9 cellular contexts compared by ENCODE assay signal in genomic region chr21:38277501-38278111, GRCh38. TPM values are rescaled to one million over a fixed set of nuclear protein-coding genes. Genes with fewer than 3 reads are reported as not detected.
DNase-seq lines count a peak whose midpoint lies in the region; ATAC-seq and TF ChIP-seq lines count a peak whose summit lies in the region.
"Had no signal": no experiment of that assay in that cellular context is flagged by ENCODE, and none has a peak within 500 bp of the region (broad histone marks: within the 10 kb centered on the region; RNA-seq: fewer than 3 reads in every experiment).

No MANE protein-coding gene starts in this region.

- in situ Hi-C loops in G401 (cut with HindIII; ENCODE audit: low sequenced_read_pairs): no loop called here

- H3K4me3 ChIP-seq in PC-9: no peak overlapping the region
- H3K4me3 ChIP-seq: ascending aorta had no signal

- ATAC-seq in omental fat pad (ENCODE audit: low FRiP score) (peak; percentile 92), GM18873 (IDR thresholded peaks at IDR 0.05; ENCODE audit: low FRiP score, unreplicated experiment) (no peak)

- H3F3A ChIP-seq in PC-9 (ENCODE audit: insufficient read depth, low read depth): no peaks in the 10 kb centered on the region

- H4K20me1 ChIP-seq in PC-9 (ENCODE audit: insufficient read depth): no peaks in the 10 kb centered on the region

- no peaks in the 10 kb centered on the region for H3K36me3 ChIP-seq in PC-9 (ENCODE audit: low read depth)
- H3K36me3 ChIP-seq: ascending aorta had no signal

- no peak overlapping the region for H2AFZ ChIP-seq in PC-9

- H3K27me3 ChIP-seq in PC-9 (ENCODE audit: insufficient read depth, low read depth): no peaks in the 10 kb centered on the region
- H3K27me3 ChIP-seq: ascending aorta had no signal

- no peaks in the 10 kb centered on the region for H3K4me1 ChIP-seq in PC-9 (replicated peaks; ENCODE audit: insufficient read depth)
- H3K4me1 ChIP-seq: ascending aorta had no signal

- no peaks in the 10 kb centered on the region for H3K9me3 ChIP-seq in PC-9 (ENCODE audit: insufficient read depth, low read depth)
- H3K9me3 ChIP-seq: ascending aorta had no signal

- POLR2A ChIA-PET in PC-9 (lab: Charles Lee; ENCODE audit: unreplicated experiment): no interaction called here

- DNase-seq in GM03348 (ENCODE audit: low spot score) (peak; percentile 79), NOMO-1 treated with dmso at 0.1 percent for 144 hours (lab: John Stamatoyannopoulos, UW; ENCODE audit: unreplicated experiment) (peak; percentile 85), dedifferentiated amniotic fluid mesenchymal stem cell (ENCODE audit: extremely low spot score) (peak; percentile 77), omental fat pad (ENCODE audit: low spot score) (no peak), G401 (ENCODE audit: low spot score) (no peak), PC-9 (no peak), GM10266 (ENCODE audit: extremely low spot score) (no peak)

- TF ChIP-seq CTCF in omental fat pad (IDR thresholded peaks at IDR 0.05): no peak
- TF ChIP-seq CTCF in PC-9 (conservative IDR thresholded peaks at IDR 0.05): no peak
- no peak for TF ChIP-seq CTCF in GM10266 (IDR thresholded peaks at IDR 0.05; ENCODE audit: control insufficient read depth, insufficient read depth, low read depth, missing control alignments)

- H3K4me2 ChIP-seq in PC-9: no peak overlapping the region

- H3K27ac ChIP-seq in PC-9: no peak overlapping the region
- H3K27ac ChIP-seq: ascending aorta had no signal

- CTCF ChIA-PET in PC-9 (lab: Charles Lee): no interaction called here

- H3K9me2 ChIP-seq in PC-9 (ENCODE audit: insufficient read depth): no peaks in the 10 kb centered on the region

- intact Hi-C loops in PC-9 (cut with micrococcal nuclease; ENCODE audit: unreplicated experiment): no loop called here

- BruUV-seq in PC-9 (replicated peaks; lab: Mats Ljungman, UMichigan): no TSS peak

- H3K79me2 ChIP-seq in PC-9 (ENCODE audit: low read depth): no peaks in the 10 kb centered on the region

RNA-seq across cellular contexts. Expression of gene KCNJ15, which starts 20.8 kb away (rescaled TPM):
- 10 to 100 TPM in 1 of 4 donors, 1 to 10 TPM in 3; 1.2 to 12.1 (median 2.7) TPM for total RNA-seq in omental fat pad
- not detected in 2 replicates for total RNA-seq in G401 (2014; rRNA removed; shearing (Covaris generic))
- total RNA-seq in PC-9 (2021): not detected in 2 replicates

Comparison
In these comparisons a context has a peak if more than half of its experiments do, and no peak if none do; other contexts are left out.
1. DNase-seq: peak in GM03348 (single experiment), NOMO-1 treated with dmso at 0.1 percent for 144 hours (single experiment) and dedifferentiated amniotic fluid mesenchymal stem cell (single experiment); none in omental fat pad (single experiment), G401 (single experiment), PC-9 (0 of 2) and GM10266 (single experiment).